19 cellular contexts compared by ENCODE assay signal in genomic region chr6:75429304-75429703, GRCh38.
A peak's percentile ranks its signal among the peaks of the same experiment; 100 is the strongest.
DNase-seq lines count a peak whose midpoint lies in the region; ATAC-seq and TF ChIP-seq lines count a peak whose summit lies in the region.
"Had no signal": no experiment of that assay in that cellular context is flagged by ENCODE, and none has a peak within 500 bp of the region (broad histone marks: within the 10 kb centered on the region; RNA-seq: fewer than 3 reads in every experiment).

No MANE protein-coding gene starts in this region.

- H3K4me1 ChIP-seq in heart left ventricle (peaks cover 6 to 80% (median 50%) of the 10 kb centered on the region in 12 donors), right cardiac atrium (ENCODE audit: control insufficient read depth, insufficient read depth, low read length) (peaks cover 14% of the 10 kb centered on the region), left ventricle myocardium inferior (peaks cover 87% of the 10 kb centered on the region), parathyroid adenoma (peaks cover 43% of the 10 kb centered on the region), smooth muscle cell (ENCODE audit: low read depth) (peaks cover 3% of the 10 kb centered on the region)
- H3K4me1 ChIP-seq: BE2C had no signal

- H3K27me3 ChIP-seq in heart left ventricle (no peaks in the 10 kb centered on the region), right cardiac atrium (ENCODE audit: control insufficient read depth, insufficient read depth) (no peaks in the 10 kb centered on the region), left ventricle myocardium inferior (ENCODE audit: low read depth) (no peaks in the 10 kb centered on the region), parathyroid adenoma (ENCODE audit: control insufficient read depth, insufficient read depth, low read length) (no peaks in the 10 kb centered on the region), smooth muscle cell (ENCODE audit: low read depth) (no peaks in the 10 kb centered on the region)
- H3K27me3 ChIP-seq: BE2C had no signal

- 0 to 15% (median 13%) methylated on average over 1 of the region's 1 CpG for WGBS in heart left ventricle, 4 donors
- 9% methylated on average over 1 of the region's 1 CpG for WGBS in right cardiac atrium
- WGBS in smooth muscle cell (ENCODE audit: low lambda C conversion rate), result 95% methylated on average over 1 of the region's 1 CpG

- ATAC-seq in heart left ventricle (peak in 3 of 4 donors; percentile 41 to 47 (median 41)), right cardiac atrium (no peak)

- H3K9ac ChIP-seq in parathyroid adenoma (no peak overlapping the region), smooth muscle cell (ENCODE audit: low read depth) (no peak overlapping the region)

- H4K20me1 ChIP-seq in smooth muscle cell (ENCODE audit: low read depth), result no peaks in the 10 kb centered on the region

- no peaks in the 10 kb centered on the region for H3F3A ChIP-seq in smooth muscle cell (ENCODE audit: low read depth)

- intact Hi-C loops in heart left ventricle (cut with DNase I), result no loop called here
- intact Hi-C loops in right cardiac atrium (cut with DNase I), result loop anchor here in 2 of 4 donors (10.0 kb wide), 2 partner anchors 55 to 65 kb away; partner anchors contain the start of gene FILIP1 (in 1 of the 2)
- intact Hi-C loops in left ventricle myocardium inferior (cut with micrococcal nuclease), result loop anchor here (10.0 kb wide), 1 partner anchor 65 kb away; the partner anchor contains the start of gene FILIP1

- DNase-seq in heart left ventricle (peak in 1 of 5 donors; percentile 31), right cardiac atrium (no peak), left ventricle myocardium inferior (no peak), substantia nigra (lab: John Stamatoyannopoulos, UW) (no peak), NK-92 (lab: John Stamatoyannopoulos, UW; ENCODE audit: unreplicated experiment) (no peak), smooth muscle cell (lab: John Stamatoyannopoulos, UW; ENCODE audit: unreplicated experiment) (no peak), ecto neural progenitor cell (ENCODE audit: low spot score) (no peak)
- DNase-seq: BE2C; CD4-positive, CD25-positive, alpha-beta regulatory T cell; COR-L47; DMS 273 treated with DMSO at 0.1 percent for 48 hours; DND-41; H7; NCI-H1105; NCI-H2081; NCI-H510A; NCI-H748 treated with DMSO at 0.1 percent for 48 hours; SIG-M5 had no signal

- H2AFZ ChIP-seq in parathyroid adenoma (peak overlapping the region; percentile 47), smooth muscle cell (ENCODE audit: low read depth) (no peak overlapping the region)

- H3K9me3 ChIP-seq in heart left ventricle, result no peaks in the 10 kb centered on the region
- H3K9me3 ChIP-seq in right cardiac atrium (ENCODE audit: control insufficient read depth, low read length), result no peaks in the 10 kb centered on the region
- no peaks in the 10 kb centered on the region for H3K9me3 ChIP-seq in left ventricle myocardium inferior (replicated peaks)
- no peaks in the 10 kb centered on the region for H3K9me3 ChIP-seq in parathyroid adenoma (ENCODE audit: control insufficient read depth, low read length)
- H3K9me3 ChIP-seq in smooth muscle cell (replicated peaks; ENCODE audit: low read depth), result no peaks in the 10 kb centered on the region
- H3K9me3 ChIP-seq: BE2C had no signal

- H3K36me3 ChIP-seq in heart left ventricle (no peaks in the 10 kb centered on the region), left ventricle myocardium inferior (no peaks in the 10 kb centered on the region), parathyroid adenoma (ENCODE audit: control insufficient read depth, insufficient read depth, low read length) (no peaks in the 10 kb centered on the region), smooth muscle cell (ENCODE audit: low read depth) (peaks cover 4% of the 10 kb centered on the region)
- H3K36me3 ChIP-seq: BE2C had no signal

- no peak overlapping the region for H3K4me3 ChIP-seq in heart left ventricle
- H3K4me3 ChIP-seq in right cardiac atrium (ENCODE audit: low read length), result no peak overlapping the region
- H3K4me3 ChIP-seq in left ventricle myocardium inferior, result no peak overlapping the region
- H3K4me3 ChIP-seq in parathyroid adenoma (ENCODE audit: low read depth, low read length), result no peak overlapping the region
- H3K4me3 ChIP-seq in smooth muscle cell, result no peak overlapping the region

- no peak for TF ChIP-seq POLR2A in heart left ventricle (IDR thresholded peaks at IDR 0.05)

- H3K79me2 ChIP-seq in parathyroid adenoma (no peaks in the 10 kb centered on the region), smooth muscle cell (ENCODE audit: low read depth) (no peaks in the 10 kb centered on the region)

- TF ChIP-seq CTCF in heart left ventricle (IDR thresholded peaks at IDR 0.05), result no peak
- TF ChIP-seq CTCF in left ventricle myocardium inferior (IDR thresholded peaks at IDR 0.05; ENCODE audit: borderline replicate concordance), result no peak
- no peak for TF ChIP-seq CTCF in parathyroid adenoma (IDR thresholded peaks at IDR 0.05)
- TF ChIP-seq CTCF in smooth muscle cell (IDR thresholded peaks at IDR 0.05; ENCODE audit: borderline replicate concordance, insufficient read depth, poor library complexity, severe bottlenecking), result no peak

- H3K27ac ChIP-seq in heart left ventricle, result peak overlapping the region in 9 of 12 donors; percentile 15 to 76 (median 51)
- no peak overlapping the region for H3K27ac ChIP-seq in right cardiac atrium (ENCODE audit: low read length)
- H3K27ac ChIP-seq in left ventricle myocardium inferior (replicated peaks), result peak overlapping the region; percentile 76
- peak overlapping the region; percentile 93 for H3K27ac ChIP-seq in parathyroid adenoma
- no peak overlapping the region for H3K27ac ChIP-seq in substantia nigra (ENCODE audit: low read depth, low read length, poor library complexity, severe bottlenecking)
- H3K27ac ChIP-seq in smooth muscle cell (ENCODE audit: low read depth), result no peak overlapping the region

- H3K4me2 ChIP-seq in parathyroid adenoma (ENCODE audit: low read length) (no peak overlapping the region), smooth muscle cell (no peak overlapping the region)

Comparison
In these comparisons a context has a peak if more than half of its experiments do, and no peak if none do; other contexts are left out.
1. ATAC-seq: peak in heart left ventricle (3 of 4); none in right cardiac atrium (0 of 2).
2. H3K27ac ChIP-seq: peak in heart left ventricle (9 of 12), left ventricle myocardium inferior (single experiment) and parathyroid adenoma (single experiment); none in right cardiac atrium (single experiment), substantia nigra (single experiment) and smooth muscle cell (single experiment).